ENCODE assay signal across 8 cellular contexts in genomic region chr11:61361237-61361636, GRCh38. TPM values are rescaled to one million over a fixed set of nuclear protein-coding genes. Genes with fewer than 3 reads are reported as not detected.
DNase-seq lines count a peak whose midpoint lies in the region; ATAC-seq and TF ChIP-seq lines count a peak whose summit lies in the region.

No MANE protein-coding gene starts in this region.

- H3K4me3 ChIP-seq in GM12864 (ENCODE audit: low read depth, low read length), result peak overlapping the region; percentile 80
- H3K4me3 ChIP-seq in fibroblast of lung (replicated peaks in 1 of 4; ENCODE audit: control extremely low read depth in 1 of 4, insufficient read depth in 1 of 4, low read depth in 3 of 4, low read length in 4 of 4), result peak overlapping the region; percentile 84 to 99 (median 98)
- H3K4me3 ChIP-seq in rectal smooth muscle tissue (ENCODE audit: low read length), result peak overlapping the region; percentile 83

- peak overlapping the region; percentile 51 for H2AFZ ChIP-seq in fibroblast of lung (ENCODE audit: low read length)

- H3K79me2 ChIP-seq in fibroblast of lung (ENCODE audit: control insufficient read depth, insufficient read depth, low read length), result peaks cover 26% of the 10 kb centered on the region

- H3K36me3 ChIP-seq in fibroblast of lung (ENCODE audit: control insufficient read depth, insufficient read depth, low read length) (peaks cover 7% of the 10 kb centered on the region), rectal smooth muscle tissue (ENCODE audit: control insufficient read depth, insufficient read depth, low read length) (peaks cover 6% of the 10 kb centered on the region)

- ATAC-seq in HG02852 (IDR thresholded peaks at IDR 0.05; ENCODE audit: unreplicated experiment), result no peak
- no peak for ATAC-seq in GM19023 (IDR thresholded peaks at IDR 0.05; ENCODE audit: unreplicated experiment)

- no peaks in the 10 kb centered on the region for H3K27me3 ChIP-seq in fibroblast of lung (ENCODE audit: control insufficient read depth, insufficient read depth, low read length)
- no peaks in the 10 kb centered on the region for H3K27me3 ChIP-seq in rectal smooth muscle tissue (ENCODE audit: control insufficient read depth, insufficient read depth, low read length)

- H4K20me1 ChIP-seq in fibroblast of lung (ENCODE audit: control insufficient read depth, extremely low read depth, insufficient read depth, low read length), result no peaks in the 10 kb centered on the region

- TF ChIP-seq CTCF in GM12864 (IDR thresholded peaks at IDR 0.05; ENCODE audit: low read depth, low read length, missing control alignments) (no peak), RWPE1 (conservative IDR thresholded peaks at IDR 0.05; ENCODE audit: low read depth) (no peak), fibroblast of lung (conservative IDR thresholded peaks at IDR 0.05 in 1 of 2, IDR thresholded peaks at IDR 0.05 in 1 of 2; ENCODE audit: low read depth in 1 of 2, low read length in 2 of 2) (no peak)

- CTCF ChIA-PET in RWPE1 (lab: Yijun Ruan, JAX), result interaction anchor here (0.7 to 5.0 kb wide), 3 partner anchors 24 to 30 kb away, joined by 3 to 28 read pairs (median 11); no protein-coding TSS in a partner anchor

- peak overlapping the region; percentile 94 for H3K9ac ChIP-seq in fibroblast of lung (ENCODE audit: insufficient read depth, low read length)
- peak overlapping the region; percentile 97 for H3K9ac ChIP-seq in rectal smooth muscle tissue (ENCODE audit: low read length)

- DNase-seq in GM12864 (ENCODE audit: low read depth) (no peak), RWPE1 (ENCODE audit: low spot score) (no peak), fibroblast of lung (ENCODE audit: low read depth in 2 of 2) (no peak), cerebellar nuclear complex (lab: John Stamatoyannopoulos, UW) (no peak), OCI-M1 (lab: John Stamatoyannopoulos, UW) (no peak)

- POLR2A ChIA-PET in RWPE1 (lab: Yijun Ruan, JAX; ENCODE audit: low non-redundant PET), result interaction anchor here (0.7 to 2.0 kb wide), 8 partner anchors 8 to 69 kb away, joined by 3 to 11 read pairs (median 6); partner anchors contain the start of genes CPSF7 and SDHAF2

- H3K4me2 ChIP-seq in fibroblast of lung (ENCODE audit: extremely low read depth, insufficient read depth, low read length), result peak overlapping the region; percentile 92

- H3K9me3 ChIP-seq in fibroblast of lung (ENCODE audit: control insufficient read depth, insufficient read depth, low read depth, low read length), result no peaks in the 10 kb centered on the region

- H3K4me1 ChIP-seq in fibroblast of lung (ENCODE audit: control insufficient read depth, extremely low read depth, insufficient read depth, low read length) (peaks cover 7% of the 10 kb centered on the region), rectal smooth muscle tissue (ENCODE audit: control insufficient read depth, insufficient read depth, low read length) (peaks cover 5% of the 10 kb centered on the region)

- H3K27ac ChIP-seq in RWPE1 (peak overlapping the region; percentile 99), fibroblast of lung (ENCODE audit: insufficient read depth, low read length) (peak overlapping the region; percentile 99), rectal smooth muscle tissue (ENCODE audit: low read depth, low read length) (peak overlapping the region; percentile 99)

RNA-seq across cellular contexts. Expression of gene CYB561A3, which starts 0.4 kb away (rescaled TPM):
- total RNA-seq in fibroblast of lung, result 39.3 and 65.1 TPM in 2 replicates
- polyA plus RNA-seq in fibroblast of lung, result 43.9 and 48.3 TPM in 2 replicates
- polyA plus RNA-seq in fibroblast of lung (2012), result 41.8 and 42.0 TPM in 2 replicates
- polyA minus RNA-seq in fibroblast of lung (ENCODE audit: low replicate concordance), result 215 and 274 TPM in 2 replicates

RNA-seq across cellular contexts. Expression of gene TMEM138, which starts 0.9 kb away (rescaled TPM):
- total RNA-seq in fibroblast of lung, result 20.0 and 30.2 TPM in 2 replicates
- polyA plus RNA-seq in fibroblast of lung, result 78.0 and 95.9 TPM in 2 replicates
- 57.7 and 65.3 TPM in 2 replicates for polyA plus RNA-seq in fibroblast of lung (2012)
- 64.3 and 99.7 TPM in 2 replicates for polyA minus RNA-seq in fibroblast of lung (ENCODE audit: low replicate concordance)

RNA-seq across cellular contexts. Expression of gene TKFC, which starts 28.2 kb away (rescaled TPM):
- 15.9 and 27.1 TPM in 2 replicates for total RNA-seq in fibroblast of lung
- 11.5 and 15.9 TPM in 2 replicates for polyA plus RNA-seq in fibroblast of lung
- polyA plus RNA-seq in fibroblast of lung (2012), result 20.4 and 23.8 TPM in 2 replicates
- polyA minus RNA-seq in fibroblast of lung (ENCODE audit: low replicate concordance), result 26.2 and 48.0 TPM in 2 replicates

RNA-seq across cellular contexts. Expression of gene DDB1, which starts 28.3 kb away (rescaled TPM):
- total RNA-seq in fibroblast of lung, result 241 and 282 TPM in 2 replicates
- 289 and 298 TPM in 2 replicates for polyA plus RNA-seq in fibroblast of lung
- 180 and 182 TPM in 2 replicates for polyA plus RNA-seq in fibroblast of lung (2012)
- polyA minus RNA-seq in fibroblast of lung (ENCODE audit: low replicate concordance), result 389 and 438 TPM in 2 replicates

RNA-seq across cellular contexts. Expression of gene TMEM216, which starts 31.1 kb away (rescaled TPM):
- total RNA-seq in fibroblast of lung, result 10.4 and 12.3 TPM in 2 replicates
- polyA plus RNA-seq in fibroblast of lung, result 14.1 and 18.4 TPM in 2 replicates
- polyA plus RNA-seq in fibroblast of lung (2012), result 7.1 and 8.2 TPM in 2 replicates
- polyA minus RNA-seq in fibroblast of lung (ENCODE audit: low replicate concordance), result 7.7 and 8.8 TPM in 2 replicates
